In genomic region chr9:36148652-36149051, GRCh38 we compare ENCODE assay signal across 8 cellular contexts. TPM values are rescaled to one million over a fixed set of nuclear protein-coding genes. Genes with fewer than 3 reads are reported as not detected.
DNase-seq lines count a peak whose midpoint lies in the region; ATAC-seq and TF ChIP-seq lines count a peak whose summit lies in the region.

No MANE protein-coding gene starts in this region.

- no peaks in the 10 kb centered on the region for H3K27me3 Mint-ChIP-seq in activated CD4-positive, alpha-beta T cell treated with anti-CD3 and anti-CD28 coated beads, Interleukin-2, amount 10 ng/mL, durations not matched to agents 24 days and 14 days
- H3K27me3 Mint-ChIP-seq in chondrocyte (ENCODE audit: low read depth) = no peaks in the 10 kb centered on the region

- H3K9me3 Mint-ChIP-seq in activated CD4-positive, alpha-beta T cell treated with anti-CD3 and anti-CD28 coated beads, Interleukin-2, amount 10 ng/mL, durations not matched to agents 24 days and 14 days = peaks cover 16% of the 10 kb centered on the region
- no peaks in the 10 kb centered on the region for H3K9me3 Mint-ChIP-seq in chondrocyte (ENCODE audit: low read depth)

- peaks cover 46% of the 10 kb centered on the region for H3K36me3 Mint-ChIP-seq in activated CD4-positive, alpha-beta T cell treated with anti-CD3 and anti-CD28 coated beads, Interleukin-2, amount 10 ng/mL, durations not matched to agents 24 days and 14 days (ENCODE audit: low read depth)
- peaks cover 30% of the 10 kb centered on the region for H3K36me3 Mint-ChIP-seq in chondrocyte (ENCODE audit: low read depth)

- TF ChIP-seq CTCF in GM13977 (IDR thresholded peaks at IDR 0.05; ENCODE audit: extremely low read depth, insufficient read depth, missing control alignments) (no peak), chondrocyte (IDR thresholded peaks at IDR 0.05) (peak; percentile 22)

- DNase-seq in GM13977 (ENCODE audit: low spot score) (peak; percentile 70), HS-27A (ENCODE audit: low read depth) (peak; percentile 99), chondrocyte (ENCODE audit: low spot score) (peak; percentile 98), medulla oblongata (ENCODE audit: extremely low spot score) (peak; percentile 99)
- DNase-seq in activated CD4-positive, alpha-beta T cell treated with anti-CD3 and anti-CD28 coated beads, Interleukin-2, amount 10 ng/mL, durations not matched to agents 24 days and 14 days = peak; percentile 85
- DNase-seq in stimulated activated CD8-positive, alpha-beta memory T cell treated with anti-CD3 and anti-CD28 coated beads, Interleukin-4, amount 100 ng/mL, for 1 hour (ENCODE audit: low read depth in 2 of 2, low spot score in 1 of 2) = peak; percentile 68 to 69

- peaks cover 76% of the 10 kb centered on the region for H3K4me1 Mint-ChIP-seq in activated CD4-positive, alpha-beta T cell treated with anti-CD3 and anti-CD28 coated beads, Interleukin-2, amount 10 ng/mL, durations not matched to agents 24 days and 14 days
- H3K4me1 Mint-ChIP-seq in chondrocyte (ENCODE audit: low read depth) = peaks cover 73% of the 10 kb centered on the region

- in situ Hi-C loops in GM13977 (cut with MboI; ENCODE audit: low pct_unique_long_range_greater_than_20kb, low sequenced_read_pairs, unreplicated experiment) = no loop called here

- H3K4me3 Mint-ChIP-seq in activated CD4-positive, alpha-beta T cell treated with anti-CD3 and anti-CD28 coated beads, Interleukin-2, amount 10 ng/mL, durations not matched to agents 24 days and 14 days = peak overlapping the region; percentile 5
- no peak overlapping the region for H3K4me3 Mint-ChIP-seq in chondrocyte (ENCODE audit: unreplicated experiment)

- ATAC-seq in HG02870 (IDR thresholded peaks at IDR 0.05; ENCODE audit: unreplicated experiment) = no peak
- ATAC-seq in HG03039 (IDR thresholded peaks at IDR 0.05; ENCODE audit: unreplicated experiment) = no peak

- intact Hi-C loops in activated CD4-positive, alpha-beta T cell treated with anti-CD3 and anti-CD28 coated beads, Interleukin-2, amount 10 ng/mL, durations not matched to agents 24 days and 14 days (cut with micrococcal nuclease) = loop anchor here (1.0 kb wide), 1 partner anchor 11 kb away; no protein-coding TSS in a partner anchor

- H3K27ac Mint-ChIP-seq in activated CD4-positive, alpha-beta T cell treated with anti-CD3 and anti-CD28 coated beads, Interleukin-2, amount 10 ng/mL, durations not matched to agents 24 days and 14 days = peak overlapping the region; percentile 45
- peak overlapping the region; percentile 91 for H3K27ac Mint-ChIP-seq in chondrocyte (ENCODE audit: unreplicated experiment)

RNA-seq across cellular contexts. Expression of gene GLIPR2, which starts 12.1 kb away (rescaled TPM):
- 25.5 and 25.7 TPM in 2 replicates for total RNA-seq in activated CD4-positive, alpha-beta T cell treated with anti-CD3 and anti-CD28 coated beads, Interleukin-2, amount 10 ng/mL, durations not matched to agents 24 days and 14 days
- 101 to 110 TPM (median 102 TPM) in 3 replicates for total RNA-seq in chondrocyte

RNA-seq across cellular contexts. Expression of gene CCIN, which starts 20.5 kb away (rescaled TPM):
- not detected in 2 replicates for total RNA-seq in activated CD4-positive, alpha-beta T cell treated with anti-CD3 and anti-CD28 coated beads, Interleukin-2, amount 10 ng/mL, durations not matched to agents 24 days and 14 days
- 2.4 to 2.7 TPM (median 2.4 TPM) in 3 replicates for total RNA-seq in chondrocyte

RNA-seq across cellular contexts. Expression of gene CLTA, which starts 42.1 kb away (rescaled TPM):
- total RNA-seq in activated CD4-positive, alpha-beta T cell treated with anti-CD3 and anti-CD28 coated beads, Interleukin-2, amount 10 ng/mL, durations not matched to agents 24 days and 14 days = 173 and 177 TPM in 2 replicates
- total RNA-seq in chondrocyte = 200 to 243 TPM (median 240 TPM) in 3 replicates
